In the genomic region with DNA sequence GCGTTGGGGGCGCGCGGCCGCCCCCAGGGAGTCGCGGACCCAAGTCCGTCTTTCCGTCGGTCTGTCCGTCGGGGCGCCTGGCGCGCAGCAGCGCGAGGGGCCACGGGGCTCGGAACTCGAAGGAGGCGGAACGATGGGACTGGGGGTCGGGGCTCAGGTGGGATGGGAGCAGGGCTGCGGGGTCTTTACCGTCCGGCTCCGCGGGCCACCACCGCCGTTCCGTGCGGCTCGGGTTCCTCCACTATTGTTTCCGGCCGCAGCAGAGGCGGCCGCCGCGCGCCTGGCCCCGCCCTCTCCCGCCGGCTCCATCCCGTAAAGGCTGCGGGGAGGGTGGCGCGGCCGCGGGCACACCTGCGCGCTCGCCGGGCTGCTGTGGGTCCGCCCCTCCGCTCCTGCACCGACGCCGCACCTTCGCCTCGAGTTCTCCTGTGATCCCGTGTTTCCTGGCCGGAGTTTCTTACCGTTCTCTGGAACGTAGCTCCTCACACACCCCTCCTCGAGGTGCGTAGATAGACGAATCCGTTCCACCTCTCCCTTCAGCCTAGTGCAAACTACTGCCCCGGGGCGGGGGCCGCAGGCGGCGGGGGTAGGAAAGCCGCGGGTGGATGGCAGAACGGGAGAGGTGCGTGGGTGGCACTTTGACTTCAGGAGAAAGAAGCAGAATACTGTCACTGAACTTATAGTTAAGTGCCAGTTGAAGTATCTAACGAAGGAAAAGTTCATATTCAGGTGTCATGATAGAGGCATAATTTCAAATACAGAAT, we compare ENCODE assay signal across 8 cellular contexts. TPM values are rescaled to one million over a fixed set of nuclear protein-coding genes. Genes with fewer than 3 reads are reported as not detected.
A peak's percentile ranks its signal among the peaks of the same experiment; 100 is the strongest.
DNase-seq lines count a peak whose midpoint lies in the region; ATAC-seq and TF ChIP-seq lines count a peak whose summit lies in the region.

A gene (minus strand): TSS at position 243 of the 764 bp plus-strand sequence. CDS start 1,038 bp downstream, outside the sequence.

- ATAC-seq in GM19035 (IDR thresholded peaks at IDR 0.05; ENCODE audit: unreplicated experiment): peak; percentile 89
- ATAC-seq in HG03342 (IDR thresholded peaks at IDR 0.05; ENCODE audit: unreplicated experiment): peak; percentile 85
- ATAC-seq in activated CD4-positive, alpha-beta T cell treated with anti-CD3 and anti-CD28 coated beads for 36 hours: peak; percentile 89

- peaks cover 39% of the 10 kb centered on the region for H3K4me1 Mint-ChIP-seq in activated CD4-positive, alpha-beta T cell treated with anti-CD3 and anti-CD28 coated beads for 36 hours

- H3K4me3 ChIP-seq in choroid plexus epithelial cell (ENCODE audit: low read depth, low read length): peak within 1 kb of the TSS; percentile 87

- H3K27ac Mint-ChIP-seq in activated CD4-positive, alpha-beta T cell treated with anti-CD3 and anti-CD28 coated beads for 36 hours: peak within 1 kb of the TSS; percentile 98

- no peaks in the 10 kb centered on the region for H3K27me3 ChIP-seq in layer of hippocampus (ENCODE audit: control insufficient read depth, insufficient read depth, low read length)

- peak within 1 kb of the TSS; percentile 91 for H3K4me3 Mint-ChIP-seq in activated CD4-positive, alpha-beta T cell treated with anti-CD3 and anti-CD28 coated beads for 36 hours

- DNase-seq in AG20443 (ENCODE audit: low spot score) (peak; percentile 95), NCI-H446 treated with DMSO at 0.1 percent for 48 hours (lab: John Stamatoyannopoulos, UW) (peak; percentile 75), choroid plexus epithelial cell (ENCODE audit: low read depth) (peak; percentile 94)
- peak; percentile 93 for DNase-seq in activated CD4-positive, alpha-beta T cell treated with anti-CD3 and anti-CD28 coated beads for 36 hours
- peak; percentile 76 to 90 for DNase-seq in stimulated activated CD4-positive, alpha-beta T cell treated with anti-CD3 and anti-CD28 coated beads, Interleukin-1b, Interleukin-23, amount 100 ng/mL, for 4 hours (ENCODE audit: low read depth in 2 of 2)

- peak within 1 kb of the TSS; percentile 100 for H3K27ac ChIP-seq in layer of hippocampus (ENCODE audit: low read depth, low read length)

- intact Hi-C loops in activated CD4-positive, alpha-beta T cell treated with anti-CD3 and anti-CD28 coated beads for 36 hours (cut with DNase I, micrococcal nuclease): loop anchor here (1.0 to 5.0 kb wide), 6 partner anchors 24 to 307 kb away; a partner anchor contains a TSS

- H3K27me3 Mint-ChIP-seq in activated CD4-positive, alpha-beta T cell treated with anti-CD3 and anti-CD28 coated beads for 36 hours: no peaks in the 10 kb centered on the region

- H3K9me3 Mint-ChIP-seq in activated CD4-positive, alpha-beta T cell treated with anti-CD3 and anti-CD28 coated beads for 36 hours (ENCODE audit: low read depth): no peaks in the 10 kb centered on the region

- peaks cover 16% of the 10 kb centered on the region for H3K36me3 Mint-ChIP-seq in activated CD4-positive, alpha-beta T cell treated with anti-CD3 and anti-CD28 coated beads for 36 hours (ENCODE audit: low read depth)

- no peak for TF ChIP-seq CTCF in choroid plexus epithelial cell (conservative IDR thresholded peaks at IDR 0.05; ENCODE audit: low read depth, low read length)

- CTCF ChIA-PET in activated CD4-positive, alpha-beta T cell treated with anti-CD3 and anti-CD28 coated beads for 36 hours (lab: Charles Lee): interaction anchor here (0.6 to 2.2 kb wide), 6 partner anchors 9 to 309 kb away, joined by 3 to 9 read pairs (median 3); no protein-coding TSS in a partner anchor

- POLR2A ChIA-PET in activated CD4-positive, alpha-beta T cell treated with anti-CD3 and anti-CD28 coated beads for 36 hours (lab: Charles Lee): interaction anchor here (0.9 to 1.2 kb wide), 4 partner anchors 27 to 42 kb away, joined by 3 to 5 read pairs (median 4); no protein-coding TSS in a partner anchor

RNA-seq across cellular contexts. Expression of the gene that starts here (rescaled TPM):
- total RNA-seq in activated CD4-positive, alpha-beta T cell treated with anti-CD3 and anti-CD28 coated beads for 36 hours: 10 to 100 TPM; 20.8 to 22.9 TPM

Comparison
In these comparisons a context has a peak if more than half of its experiments do, and no peak if none do; other contexts are left out.
1. Peak in every context shown above with its lines: DNase-seq, ATAC-seq, H3K4me3 ChIP-seq and H3K27ac ChIP-seq.